17 cellular contexts compared by ENCODE assay signal in genomic region chr3:193791041-193792032, GRCh38.
A peak's percentile ranks its signal among the peaks of the same experiment; 100 is the strongest.
DNase-seq lines count a peak whose midpoint lies in the region; ATAC-seq and TF ChIP-seq lines count a peak whose summit lies in the region.
"Had no signal": no experiment of that assay in that cellular context is flagged by ENCODE, and none has a peak within 500 bp of the region (broad histone marks: within the 10 kb centered on the region; RNA-seq: fewer than 3 reads in every experiment).

No MANE protein-coding gene starts in this region.

- ATAC-seq in HCT116 (no peak), HG03095 (IDR thresholded peaks at IDR 0.05; ENCODE audit: unreplicated experiment) (no peak)
- ATAC-seq: stimulated activated naive CD8-positive, alpha-beta T cell treated with anti-CD3 and anti-CD28 coated beads, Interleukin-15, Interleukin-2, amounts not matched to agents 100 U/mL and 50 U/mL, for 24 hours had no signal

- intact Hi-C loops in HCT116 (cut with micrococcal nuclease), result loop anchor here (5.0 kb wide), 1 partner anchor 81 kb away; no protein-coding TSS in a partner anchor
- intact Hi-C loops in esophagus squamous epithelium (cut with DNase I), result no loop called here

- H4K20me1 ChIP-seq in HCT116 (ENCODE audit: insufficient read depth), result no peaks in the 10 kb centered on the region
- H4K20me1 ChIP-seq in neural progenitor cell (ENCODE audit: low read depth), result no peaks in the 10 kb centered on the region

- no peaks in the 10 kb centered on the region for H3K9me2 ChIP-seq in HCT116 (ENCODE audit: insufficient read depth)

- CTCF ChIA-PET in HCT116 (lab: Charles Lee), result no interaction called here

- H3K27ac ChIP-seq in HCT116 (ENCODE audit: low read depth, low read length) (no peak overlapping the region), esophagus squamous epithelium (peak overlapping the region; percentile 56 to 81 (median 78)), neural progenitor cell (no peak overlapping the region)
- H3K27ac ChIP-seq: SJCRH30 had no signal

- BruUV-seq in HCT116 (replicated peaks; lab: Mats Ljungman, UMichigan), result no TSS peak

- H2AFZ ChIP-seq in HCT116 (ENCODE audit: low read depth, low read length, poor library complexity, severe bottlenecking) (peak overlapping the region; percentile 74), neural progenitor cell (replicated peaks) (no peak overlapping the region)

- no peak for DNase-seq in HCT116 (ENCODE audit: low read depth, low spot score)
- DNase-seq in NCI-H510A treated with DMSO at 0.1 percent for 48 hours (lab: John Stamatoyannopoulos, UW), result peak; percentile 90
- no peak for DNase-seq in esophagus squamous epithelium (lab: John Stamatoyannopoulos, UW)
- no peak for DNase-seq in progenitor cell of endocrine pancreas (ENCODE audit: low spot score, unreplicated experiment)
- DNase-seq in activated CD4-positive, alpha-beta T cell treated with anti-CD3 and anti-CD28 coated beads, Interleukin-2, amount 50 U/mL, for 4 hours, result no peak
- no peak for DNase-seq in neural progenitor cell (ENCODE audit: low spot score)
- no peak for DNase-seq in T-helper 9 cell
- DNase-seq: activated T-cell treated with anti-CD3 and anti-CD28 coated beads, Interleukin-2, amount 50 U/mL, for 1 hour; anterior cingulate cortex; C1 segment of cervical spinal cord; effector CD4-positive, alpha-beta T cell; head of caudate nucleus; NCI-H446 treated with DMSO at 0.1 percent for 48 hours; SJCRH30; stimulated activated CD4-positive, alpha-beta T cell treated with anti-CD3 and anti-CD28 coated beads, Interleukin-4, amount 100 ng/mL, for 1 hour; stimulated activated naive CD8-positive, alpha-beta T cell treated with anti-CD3 and anti-CD28 coated beads, Interleukin-15, Interleukin-2, amounts not matched to agents 100 U/mL and 50 U/mL, for 24 hours had no signal

- RAD21 ChIA-PET in HCT116 (lab: Charles Lee; ENCODE audit: low non-redundant PET in 1 of 2, low total read pairs in 2 of 2, uncharacterized antibody in 2 of 2, unreplicated experiment in 2 of 2), result interaction anchor here in 1 of 2 experiments (0.8 kb wide), 1 partner anchor 9 kb away, joined by 3 read pairs; no protein-coding TSS in a partner anchor

- no peaks in the 10 kb centered on the region for H3K9me3 Mint-ChIP-seq in progenitor cell of endocrine pancreas (ENCODE audit: low read depth)
- H3K9me3 Mint-ChIP-seq in neural progenitor cell, result no peaks in the 10 kb centered on the region

- H3K4me1 Mint-ChIP-seq in progenitor cell of endocrine pancreas (ENCODE audit: low read depth), result peaks cover 61% of the 10 kb centered on the region
- peaks cover 50% of the 10 kb centered on the region for H3K4me1 Mint-ChIP-seq in neural progenitor cell

- H3F3A ChIP-seq in neural progenitor cell (ENCODE audit: low read depth), result peaks cover 47% of the 10 kb centered on the region

- H3K79me2 ChIP-seq in HCT116 (ENCODE audit: insufficient read depth, low read length), result no peaks in the 10 kb centered on the region
- no peaks in the 10 kb centered on the region for H3K79me2 ChIP-seq in neural progenitor cell (ENCODE audit: low read depth)

- H3K36me3 Mint-ChIP-seq in progenitor cell of endocrine pancreas (ENCODE audit: insufficient read depth) (no peaks in the 10 kb centered on the region), neural progenitor cell (no peaks in the 10 kb centered on the region)

- WGBS in esophagus squamous epithelium, 2 donors, result 57 to 60% methylated on average over 17 of the region's 17 CpGs

- H3K27ac Mint-ChIP-seq in progenitor cell of endocrine pancreas (peak overlapping the region; percentile 46), neural progenitor cell (no peak overlapping the region)

- H3K36me3 ChIP-seq in HCT116 (ENCODE audit: control insufficient read depth in 1 of 2, insufficient read depth in 2 of 2, low read length in 2 of 2) (no peaks in the 10 kb centered on the region), esophagus squamous epithelium (no peaks in the 10 kb centered on the region), neural progenitor cell (no peaks in the 10 kb centered on the region)
- H3K36me3 ChIP-seq: SJCRH30 had no signal

- peak; percentile 11 for TF ChIP-seq RAD21 in HCT116 (IDR thresholded peaks at IDR 0.05; ENCODE audit: low read depth)

- no peak overlapping the region for H3K4me3 Mint-ChIP-seq in progenitor cell of endocrine pancreas (ENCODE audit: low read depth)
- H3K4me3 Mint-ChIP-seq in neural progenitor cell, result no peak overlapping the region

- peaks cover 5% of the 10 kb centered on the region for H3K27me3 Mint-ChIP-seq in progenitor cell of endocrine pancreas
- H3K27me3 Mint-ChIP-seq in neural progenitor cell (ENCODE audit: insufficient read depth, low read depth), result peaks cover 58% of the 10 kb centered on the region

- H3K9ac ChIP-seq in HCT116 (ENCODE audit: low read length) (no peak overlapping the region), neural progenitor cell (no peak overlapping the region)

- H3K27me3 ChIP-seq in HCT116 (ENCODE audit: insufficient read depth, low read length), result peaks cover 18% of the 10 kb centered on the region; the same call in 1 of the 2 replicates
- peaks cover 0 to 11% (median 0%) of the 10 kb centered on the region in 4 donors for H3K27me3 ChIP-seq in esophagus squamous epithelium
- peaks cover 4% of the 10 kb centered on the region for H3K27me3 ChIP-seq in neural progenitor cell
- H3K27me3 ChIP-seq: SJCRH30 had no signal

- H3K4me3 ChIP-seq in HCT116 (replicated peaks in 1 of 2; ENCODE audit: low read depth in 1 of 2, low read length in 2 of 2) (no peak overlapping the region), esophagus squamous epithelium (no peak overlapping the region), neural progenitor cell (no peak overlapping the region)
- H3K4me3 ChIP-seq: SJCRH30 had no signal

- TF ChIP-seq CTCF in HCT116 (IDR thresholded peaks at IDR 0.05 in 2 of 3, conservative IDR thresholded peaks at IDR 0.05 in 1 of 3; ENCODE audit: borderline replicate concordance in 1 of 3, insufficient read depth in 1 of 3, low read depth in 2 of 3, low read length in 2 of 3), result no peak
- TF ChIP-seq CTCF in esophagus squamous epithelium (IDR thresholded peaks at IDR 0.05), result no peak
- TF ChIP-seq CTCF in progenitor cell of endocrine pancreas (IDR thresholded peaks at IDR 0.05; ENCODE audit: unreplicated experiment), result no peak
- no peak for TF ChIP-seq CTCF in neural progenitor cell (IDR thresholded peaks at IDR 0.05)

- H3K4me1 ChIP-seq in HCT116 (ENCODE audit: control insufficient read depth in 1 of 2, insufficient read depth in 2 of 2, low read length in 2 of 2) (peaks cover 3 to 36% of the 10 kb centered on the region in 2 experiments; a peak in 3 of 4 replicates), esophagus squamous epithelium (peaks cover 4 to 50% (median 7%) of the 10 kb centered on the region in 3 donors), neural progenitor cell (peaks cover 59% of the 10 kb centered on the region)

- 0 out of 2 replicates have a peak overlapping the region, but pooled peaks have one; percentile 23 for H3K4me2 ChIP-seq in HCT116 (ENCODE audit: low read length)
- no peak overlapping the region for H3K4me2 ChIP-seq in neural progenitor cell

- POLR2A ChIA-PET in HCT116 (lab: Charles Lee), result interaction anchor here (1.0 kb wide), 1 partner anchor 344 kb away, joined by 4 read pairs; no protein-coding TSS in a partner anchor

- TF ChIP-seq POLR2A in HCT116 (IDR thresholded peaks at IDR 0.05; ENCODE audit: borderline replicate concordance, extremely low read depth, insufficient read depth, insufficient read length) (no peak), esophagus squamous epithelium (IDR thresholded peaks at IDR 0.05) (no peak)

- no peaks in the 10 kb centered on the region for H3K9me3 ChIP-seq in HCT116 (ENCODE audit: control insufficient read depth in 1 of 2, insufficient read depth in 1 of 2, low read depth in 1 of 2, low read length in 2 of 2)
- no peaks in the 10 kb centered on the region for H3K9me3 ChIP-seq in esophagus squamous epithelium
- H3K9me3 ChIP-seq in neural progenitor cell (ENCODE audit: low read depth), result no peaks in the 10 kb centered on the region
- H3K9me3 ChIP-seq: SJCRH30 had no signal

TF ChIP-seq in HCT116, 20 proteins besides CTCF, POLR2A, EP300 and RAD21:
- no peak for TF ChIP-seq EZH2phosphoT487 (IDR thresholded peaks at IDR 0.05; ENCODE audit: borderline replicate concordance)
- TF ChIP-seq CBX3 (IDR thresholded peaks at IDR 0.05; ENCODE audit: low read depth), result 0 out of 2 replicates have a peak, but pooled peaks have one; percentile 12
- TF ChIP-seq SP1 (IDR thresholded peaks at IDR 0.05; ENCODE audit: low read depth), result peak; percentile 13; the same call in 1 of the 2 replicates
- TF ChIP-seq MAX (IDR thresholded peaks at IDR 0.05), result peak; percentile 65

Comparison
In these comparisons a context has a peak if more than half of its experiments do, and no peak if none do; other contexts are left out.
1. H3K27ac ChIP-seq: peak in esophagus squamous epithelium (4 of 4); none in HCT116 (single experiment) and neural progenitor cell (single experiment).